Comparison of ENCODE assay signal across 12 cellular contexts in genomic region chr2:237410949-237411635, GRCh38. TPM values are rescaled to one million over a fixed set of nuclear protein-coding genes. Genes with fewer than 3 reads are reported as not detected.
DNase-seq lines count a peak whose midpoint lies in the region; ATAC-seq and TF ChIP-seq lines count a peak whose summit lies in the region.
"Had no signal": no experiment of that assay in that cellular context is flagged by ENCODE, and none has a peak within 500 bp of the region (broad histone marks: within the 10 kb centered on the region; RNA-seq: fewer than 3 reads in every experiment).

No MANE protein-coding gene starts in this region.

- H3K9ac ChIP-seq in MM.1S (ENCODE audit: low read length) = no peak overlapping the region

- no peak for ATAC-seq in heart right ventricle
- no peak for ATAC-seq in left ventricle myocardium superior
- ATAC-seq in GM19324 (IDR thresholded peaks at IDR 0.05; ENCODE audit: low FRiP score, unreplicated experiment) = no peak
- ATAC-seq in CD4-positive, alpha-beta T cell (ENCODE audit: poor library complexity) = no peak

- H2AFZ ChIP-seq in MM.1S (ENCODE audit: low read length) = no peak overlapping the region

- H3K4me3 ChIP-seq in heart right ventricle (peak overlapping the region in 9 of 10 donors; percentile 45 to 63 (median 58)), prostate gland (peak overlapping the region; percentile 30 to 32), urinary bladder (ENCODE audit: low read depth, low read length) (peak overlapping the region; percentile 46), MM.1S (ENCODE audit: low read length) (no peak overlapping the region)

- H3K4me1 ChIP-seq in heart right ventricle = peaks cover 5 to 48% (median 24%) of the 10 kb centered on the region in 9 donors
- no peaks in the 10 kb centered on the region for H3K4me1 ChIP-seq in prostate gland (replicated peaks)
- H3K4me1 ChIP-seq in urinary bladder (ENCODE audit: insufficient read depth) = peaks cover 2% of the 10 kb centered on the region
- H3K4me1 ChIP-seq in MM.1S (ENCODE audit: low read length) = no peaks in the 10 kb centered on the region

- H3K4me3 Mint-ChIP-seq in CD4-positive, alpha-beta T cell = no peak overlapping the region
- H3K4me3 Mint-ChIP-seq: endodermal cell had no signal

- H3K4me2 ChIP-seq in MM.1S (ENCODE audit: low read depth, low read length) = no peak overlapping the region

- intact Hi-C loops in heart right ventricle (cut with DNase I) (loop anchor here in 7 of 10 donors (1.0 to 10.0 kb wide), 11 partner anchors 89 to 316 kb away; no protein-coding TSS in a partner anchor), left ventricle myocardium superior (cut with micrococcal nuclease) (no loop called here), prostate gland (cut with DNase I) (loop anchor here (2.0 to 10.0 kb wide), 5 partner anchors 164 to 319 kb away; no protein-coding TSS in a partner anchor)
- intact Hi-C loops in CD4-positive, alpha-beta T cell (cut with DNase I, micrococcal nuclease) = no loop called here

- H3K27me3 Mint-ChIP-seq in CD4-positive, alpha-beta T cell = no peaks in the 10 kb centered on the region

- H4K20me1 ChIP-seq in MM.1S (ENCODE audit: insufficient read depth, low read length) = no peaks in the 10 kb centered on the region

- peaks cover 0 to 7% (median 0%) of the 10 kb centered on the region in 9 donors for H3K36me3 ChIP-seq in heart right ventricle
- no peaks in the 10 kb centered on the region for H3K36me3 ChIP-seq in prostate gland
- no peaks in the 10 kb centered on the region for H3K36me3 ChIP-seq in urinary bladder (ENCODE audit: insufficient read depth)
- no peaks in the 10 kb centered on the region for H3K36me3 ChIP-seq in MM.1S (replicated peaks; ENCODE audit: insufficient read depth, low read length)
- H3K36me3 ChIP-seq: adrenal gland had no signal

- DNase-seq in heart right ventricle (no peak), left ventricle myocardium superior (no peak), fibroblast of peridontal ligament (ENCODE audit: extremely low read depth) (peak; percentile 59), prostate gland (ENCODE audit: low spot score) (no peak), MM.1S (no peak)
- DNase-seq in CD4-positive, alpha-beta T cell = no peak
- DNase-seq: adrenal gland, endodermal cell, KG1, NCI-H2029 treated with DMSO at 0.1 percent for 48 hours had no signal

- no peaks in the 10 kb centered on the region for H3K79me2 ChIP-seq in MM.1S (ENCODE audit: low read length)

- no peaks in the 10 kb centered on the region for H3F3A ChIP-seq in MM.1S (ENCODE audit: insufficient read depth, low read length)

- POLR2A ChIA-PET in CD4-positive, alpha-beta T cell (lab: Charles Lee) = interaction anchor here (1.1 kb wide), 1 partner anchor 11 kb away, joined by 3 read pairs; no protein-coding TSS in a partner anchor

- no peak overlapping the region for H3K27ac Mint-ChIP-seq in CD4-positive, alpha-beta T cell
- H3K27ac Mint-ChIP-seq: endodermal cell had no signal

- H3K9me2 ChIP-seq in MM.1S (replicated peaks; ENCODE audit: insufficient read depth, low read length) = no peaks in the 10 kb centered on the region

- TF ChIP-seq POLR2A in prostate gland (IDR thresholded peaks at IDR 0.05) = no peak

- WGBS in heart right ventricle, 2 donors = 68 to 70% methylated on average over 16 of the region's 16 CpGs
- 58% methylated on average over 16 of the region's 16 CpGs for WGBS in prostate gland
- WGBS in urinary bladder = 28% methylated on average over 16 of the region's 16 CpGs

- no peaks in the 10 kb centered on the region for H3K9me3 Mint-ChIP-seq in CD4-positive, alpha-beta T cell
- H3K9me3 Mint-ChIP-seq: endodermal cell had no signal

- CTCF ChIA-PET in CD4-positive, alpha-beta T cell (lab: Charles Lee) = interaction anchor here (2.8 kb wide), 1 partner anchor 10 kb away, joined by 10 read pairs; no protein-coding TSS in a partner anchor

- peak overlapping the region; percentile 25 to 87 (median 81) for H3K27ac ChIP-seq in heart right ventricle
- peak overlapping the region; percentile 73 to 81 for H3K27ac ChIP-seq in prostate gland
- H3K27ac ChIP-seq in urinary bladder (ENCODE audit: low read depth) = peak overlapping the region; percentile 53
- no peak overlapping the region for H3K27ac ChIP-seq in CD4-positive, alpha-beta T cell (ENCODE audit: low read depth, low read length)
- no peak overlapping the region for H3K27ac ChIP-seq in MM.1S (ENCODE audit: low read length)

- H3K36me3 Mint-ChIP-seq in CD4-positive, alpha-beta T cell (ENCODE audit: low read depth) = no peaks in the 10 kb centered on the region

- H3K27me3 ChIP-seq in heart right ventricle = peaks cover 0 to 27% (median 3%) of the 10 kb centered on the region in 7 donors
- no peaks in the 10 kb centered on the region for H3K27me3 ChIP-seq in prostate gland (replicated peaks; ENCODE audit: insufficient read depth)
- H3K27me3 ChIP-seq in CD4-positive, alpha-beta T cell (ENCODE audit: control insufficient read depth, insufficient read depth, low read length) = no peaks in the 10 kb centered on the region
- no peaks in the 10 kb centered on the region for H3K27me3 ChIP-seq in MM.1S (replicated peaks; ENCODE audit: insufficient read depth, low read length)

- H3K9me3 ChIP-seq in heart right ventricle (no peaks in the 10 kb centered on the region), prostate gland (no peaks in the 10 kb centered on the region), MM.1S (replicated peaks; ENCODE audit: insufficient read depth, low read length) (no peaks in the 10 kb centered on the region)
- H3K9me3 ChIP-seq in CD4-positive, alpha-beta T cell (ENCODE audit: control insufficient read depth, low read length) = no peaks in the 10 kb centered on the region
- H3K9me3 ChIP-seq: adrenal gland had no signal

- no peak for TF ChIP-seq CTCF in heart right ventricle (IDR thresholded peaks at IDR 0.05)
- no peak for TF ChIP-seq CTCF in prostate gland (IDR thresholded peaks at IDR 0.05)
- no peak for TF ChIP-seq CTCF in CD4-positive, alpha-beta T cell (IDR thresholded peaks at IDR 0.05)
- TF ChIP-seq CTCF in MM.1S (IDR thresholded peaks at IDR 0.05; ENCODE audit: low read length) = no peak

- no peaks in the 10 kb centered on the region for H3K4me1 Mint-ChIP-seq in CD4-positive, alpha-beta T cell (ENCODE audit: low read depth)

RNA-seq across cellular contexts. Expression of gene COL6A3, which starts 2.9 kb away (rescaled TPM):
- total RNA-seq in heart right ventricle (100 to 1,000 TPM in 2 of 10 donors, 10 to 100 TPM in 8; 27.7 to 222 (median 47.5) TPM), left ventricle myocardium superior (59.5 TPM), prostate gland (10 to 100 TPM; 26.9 to 86.9 TPM), urinary bladder (1,173 TPM)
- polyA plus RNA-seq in heart right ventricle (100 to 1,000 TPM in 1 of 2 donors, 10 to 100 TPM in 1; 33.5 to 116 TPM), urinary bladder (412 TPM)
- total RNA-seq in CD4-positive, alpha-beta T cell = 1 to 10 TPM; 1.3 TPM

Comparison
In these comparisons a context has a peak if more than half of its experiments do, and no peak if none do; other contexts are left out.
1. intact Hi-C loops: an anchor here in heart right ventricle (1.0 to 10.0 kb wide) and prostate gland (2.0 to 10.0 kb wide); none called in left ventricle myocardium superior and CD4-positive, alpha-beta T cell.
2. H3K27ac ChIP-seq: peak in heart right ventricle (10 of 10), prostate gland (2 of 2) and urinary bladder (single experiment); none in CD4-positive, alpha-beta T cell (single experiment) and MM.1S (single experiment).
3. RNA of gene COL6A3, which starts 2.9 kb away (total RNA-seq): 1,173 TPM in urinary bladder (single experiment), 26.9 to 86.9 TPM in prostate gland, 59.5 TPM in left ventricle myocardium superior (single experiment) and 27.7 to 222 TPM in heart right ventricle; 1.3 TPM in CD4-positive, alpha-beta T cell; every median in the first group is over 10 times any median in the second.